ENCODE assay signal across 32 cellular contexts in genomic region chr14:94995551-94995950, GRCh38.
"Had no signal": no experiment of that assay in that cellular context is flagged by ENCODE, and none has a peak within 500 bp of the region (broad histone marks: within the 10 kb centered on the region; RNA-seq: fewer than 3 reads in every experiment).

No MANE protein-coding gene starts in this region.

- H3K4me3 ChIP-seq: esophagus squamous epithelium, gastroesophageal sphincter, heart right ventricle had no signal

- H3K9me3 Mint-ChIP-seq: activated CD4-positive, alpha-beta memory T cell treated with anti-CD3 and anti-CD28 coated beads, Interleukin-2, amount 10 ng/mL, durations not matched to agents 7 days and 5 days; activated CD4-positive, alpha-beta T cell treated with anti-CD3 and anti-CD28 coated beads, Interleukin-2, amount 10 ng/mL, durations not matched to agents 7 days and 5 days; activated naive CD4-positive, alpha-beta T cell treated with anti-CD3 and anti-CD28 coated beads, Interleukin-2, amount 10 ng/mL, durations not matched to agents 7 days and 5 days; activated naive CD4-positive, alpha-beta T cell treated with anti-CD3 and anti-CD28 coated beads, Interleukin-2, amount 50 U/mL, for 72 hours; activated naive CD8-positive, alpha-beta T cell treated with anti-CD3 and anti-CD28 coated beads, Interleukin-2, amount 10 ng/mL, durations not matched to agents 7 days and 5 days; activated T-cell treated with anti-CD3 and anti-CD28 coated beads, Interleukin-2, amount 50 U/mL, for 24 hours; activated T-cell treated with anti-CD3 and anti-CD28 coated beads, Interleukin-2, amount 50 U/mL, for 72 hours; central memory CD8-positive, alpha-beta T cell; effector memory CD8-positive, alpha-beta T cell; WTC11 had no signal

- H3K4me3 Mint-ChIP-seq: activated CD4-positive, alpha-beta memory T cell treated with anti-CD3 and anti-CD28 coated beads, Interleukin-2, amount 10 ng/mL, durations not matched to agents 7 days and 5 days; activated CD4-positive, alpha-beta T cell treated with anti-CD3 and anti-CD28 coated beads, Interleukin-2, amount 10 ng/mL, durations not matched to agents 7 days and 5 days; activated naive CD4-positive, alpha-beta T cell treated with anti-CD3 and anti-CD28 coated beads, Interleukin-2, amount 10 ng/mL, durations not matched to agents 7 days and 5 days; activated naive CD8-positive, alpha-beta T cell treated with anti-CD3 and anti-CD28 coated beads, Interleukin-2, amount 10 ng/mL, durations not matched to agents 7 days and 5 days; activated T-cell treated with anti-CD3 and anti-CD28 coated beads, Interleukin-2, amount 50 U/mL, for 24 hours; activated T-cell treated with anti-CD3 and anti-CD28 coated beads, Interleukin-2, amount 50 U/mL, for 72 hours; central memory CD8-positive, alpha-beta T cell; effector memory CD8-positive, alpha-beta T cell; WTC11 had no signal

- H3K27ac ChIP-seq: brain microvascular endothelial cell, esophagus squamous epithelium, gastroesophageal sphincter, heart right ventricle, VCaP had no signal

- H3K36me3 ChIP-seq: brain microvascular endothelial cell, esophagus squamous epithelium, gastroesophageal sphincter, heart right ventricle had no signal

- ATAC-seq: activated naive CD4-positive, alpha-beta T cell treated with anti-CD3 and anti-CD28 coated beads, Interleukin-2, amount 50 U/mL, for 72 hours; activated T-cell treated with anti-CD3 and anti-CD28 coated beads, Interleukin-2, amount 50 U/mL, for 72 hours; effector memory CD8-positive, alpha-beta T cell; gastroesophageal sphincter; heart right ventricle; WTC11 had no signal

- H3K9me3 ChIP-seq: esophagus squamous epithelium, gastroesophageal sphincter, heart right ventricle had no signal

- H3K36me3 Mint-ChIP-seq: activated naive CD4-positive, alpha-beta T cell treated with anti-CD3 and anti-CD28 coated beads, Interleukin-2, amount 10 ng/mL, durations not matched to agents 7 days and 5 days; activated naive CD4-positive, alpha-beta T cell treated with anti-CD3 and anti-CD28 coated beads, Interleukin-2, amount 50 U/mL, for 72 hours; activated naive CD8-positive, alpha-beta T cell treated with anti-CD3 and anti-CD28 coated beads, Interleukin-2, amount 10 ng/mL, durations not matched to agents 7 days and 5 days; WTC11 had no signal

- H3K27ac Mint-ChIP-seq: activated CD4-positive, alpha-beta memory T cell treated with anti-CD3 and anti-CD28 coated beads, Interleukin-2, amount 10 ng/mL, durations not matched to agents 7 days and 5 days; activated CD4-positive, alpha-beta T cell treated with anti-CD3 and anti-CD28 coated beads, Interleukin-2, amount 10 ng/mL, durations not matched to agents 7 days and 5 days; activated naive CD4-positive, alpha-beta T cell treated with anti-CD3 and anti-CD28 coated beads, Interleukin-2, amount 10 ng/mL, durations not matched to agents 7 days and 5 days; activated naive CD4-positive, alpha-beta T cell treated with anti-CD3 and anti-CD28 coated beads, Interleukin-2, amount 50 U/mL, for 72 hours; activated naive CD8-positive, alpha-beta T cell treated with anti-CD3 and anti-CD28 coated beads, Interleukin-2, amount 10 ng/mL, durations not matched to agents 7 days and 5 days; activated T-cell treated with anti-CD3 and anti-CD28 coated beads, Interleukin-2, amount 50 U/mL, for 24 hours; activated T-cell treated with anti-CD3 and anti-CD28 coated beads, Interleukin-2, amount 50 U/mL, for 72 hours; effector memory CD8-positive, alpha-beta T cell; WTC11 had no signal

- H3K4me1 ChIP-seq: esophagus squamous epithelium, gastroesophageal sphincter had no signal

- H3K27me3 ChIP-seq: brain microvascular endothelial cell had no signal

- DNase-seq: activated CD4-positive, alpha-beta memory T cell treated with anti-CD3 and anti-CD28 coated beads, Interleukin-2, amount 10 ng/mL, durations not matched to agents 7 days and 5 days; activated CD4-positive, alpha-beta T cell treated with anti-CD3 and anti-CD28 coated beads for 1 hour; activated CD4-positive, alpha-beta T cell treated with anti-CD3 and anti-CD28 coated beads for 4 hours; activated CD4-positive, alpha-beta T cell treated with anti-CD3 and anti-CD28 coated beads, Interleukin-2, amount 10 ng/mL, durations not matched to agents 7 days and 5 days; activated CD4-positive, alpha-beta T cell treated with anti-CD3 and anti-CD28 coated beads, Interleukin-2, amount 50 U/mL, for 4 hours; activated CD8-positive, alpha-beta memory T cell treated with anti-CD3 and anti-CD28 coated beads, Interleukin-2, amount 50 U/mL, for 48 hours; activated gamma-delta T cell; activated naive CD4-positive, alpha-beta T cell; activated naive CD4-positive, alpha-beta T cell treated with anti-CD3 and anti-CD28 coated beads, Interleukin-2, amount 10 ng/mL, durations not matched to agents 7 days and 5 days; activated naive CD8-positive, alpha-beta T cell treated with anti-CD3 and anti-CD28 coated beads, Interleukin-2, amount 10 ng/mL, durations not matched to agents 7 days and 5 days; activated T-cell treated with anti-CD3 and anti-CD28 coated beads for 4 hours; activated T-cell treated with anti-CD3 and anti-CD28 coated beads, Interleukin-2, amount 50 U/mL, for 24 hours; activated T-cell treated with anti-CD3 and anti-CD28 coated beads, Interleukin-2, amount 50 U/mL, for 72 hours; amniotic stem cell; anterior cingulate cortex; brain microvascular endothelial cell; cortex of kidney; dermis blood vessel endothelial cell; effector CD4-positive, alpha-beta T cell; effector memory CD8-positive, alpha-beta T cell; erythroblast; esophagus squamous epithelium; foreskin melanocyte; heart right ventricle; T-helper 2 cell had no signal

- H3K4me1 Mint-ChIP-seq: activated CD4-positive, alpha-beta memory T cell treated with anti-CD3 and anti-CD28 coated beads, Interleukin-2, amount 10 ng/mL, durations not matched to agents 7 days and 5 days; activated CD4-positive, alpha-beta T cell treated with anti-CD3 and anti-CD28 coated beads, Interleukin-2, amount 10 ng/mL, durations not matched to agents 7 days and 5 days; activated naive CD4-positive, alpha-beta T cell treated with anti-CD3 and anti-CD28 coated beads, Interleukin-2, amount 10 ng/mL, durations not matched to agents 7 days and 5 days; activated naive CD8-positive, alpha-beta T cell treated with anti-CD3 and anti-CD28 coated beads, Interleukin-2, amount 10 ng/mL, durations not matched to agents 7 days and 5 days; central memory CD8-positive, alpha-beta T cell had no signal

- FAIRE-seq: astrocyte, colon had no signal
